1 cellular context compared by ENCODE assay signal in genomic region chr12:42144424-42145196, GRCh38.
TF ChIP-seq lines count a peak whose summit lies in the region.

Gene GXYLT1 (minus strand): TSS chr12:42144874. CDS start chr12:42144646, 228 bp downstream.

TF ChIP-seq in K562, 482 proteins besides CTCF, POLR2A, EP300 and RAD21 (continued from another document and continues in another):
- TF ChIP-seq FOXK1 (CRISPR knock-in tag; IDR thresholded peaks at IDR 0.05; ENCODE audit: borderline replicate concordance) (no peak), TCF3 (CRISPR knock-in tag; IDR thresholded peaks at IDR 0.05) (no peak), ZNF511 (CRISPR knock-in tag; IDR thresholded peaks at IDR 0.05) (peak; percentile 77; the same call in 1 of the 2 replicates), U2AF2 (optimal IDR thresholded peaks at IDR 0.05; ENCODE audit: low read depth, low read length) (no peak), HLTF (IDR thresholded peaks at IDR 0.05) (no peak; the same call in 1 of the 2 replicates), DEAF1 (CRISPR knock-in tag; IDR thresholded peaks at IDR 0.05) (no peak), NR1H2 (CRISPR knock-in tag; IDR thresholded peaks at IDR 0.05) (no peak), GATAD2A (IDR thresholded peaks at IDR 0.05) (no peak), BACH1 (tag; IDR thresholded peaks at IDR 0.05) (no peak), ARID2 (IDR thresholded peaks at IDR 0.05) (no peak), STAT5A (IDR thresholded peaks at IDR 0.05; ENCODE audit: borderline replicate concordance, low read length) (no peak), CUX1 (CRISPR knock-in tag; IDR thresholded peaks at IDR 0.05) (no peak), CHD2 (IDR thresholded peaks at IDR 0.05; ENCODE audit: low read depth, low read length) (no peak), KAT8 (IDR thresholded peaks at IDR 0.05; ENCODE audit: low read depth) (no peak), ETV6 (IDR thresholded peaks at IDR 0.05; ENCODE audit: borderline replicate concordance in 1 of 2, low read depth in 2 of 2, low read length in 1 of 2) (0 out of 4 replicates have a peak, but pooled peaks of 1 of the 2 experiments have one; percentile 34), ETV6 (CRISPR knock-in tag; IDR thresholded peaks at IDR 0.05; ENCODE audit: borderline replicate concordance) (0 out of 2 replicates have a peak, but pooled peaks have one; percentile 28), SNAPC5 (CRISPR knock-in tag; IDR thresholded peaks at IDR 0.05) (no peak), RAD51 (IDR thresholded peaks at IDR 0.05; ENCODE audit: borderline replicate concordance, low read depth) (no peak), CREB5 (CRISPR knock-in tag; IDR thresholded peaks at IDR 0.05) (no peak), TFE3 (CRISPR knock-in tag; IDR thresholded peaks at IDR 0.05) (no peak), ZMIZ1 (IDR thresholded peaks at IDR 0.05; ENCODE audit: low read depth in 2 of 2, low read length in 2 of 2) (no peak), ERF (CRISPR knock-in tag; IDR thresholded peaks at IDR 0.05) (0 out of 2 replicates have a peak, but pooled peaks have one; percentile 57), ZNF592 (IDR thresholded peaks at IDR 0.05) (peak; percentile 56; the same call in 1 of the 2 replicates), ZNF764 (CRISPR knock-in tag; IDR thresholded peaks at IDR 0.05; ENCODE audit: low read depth) (no peak), NFRKB (IDR thresholded peaks at IDR 0.05; ENCODE audit: low read depth) (no peak), ZNF76 (CRISPR knock-in tag; IDR thresholded peaks at IDR 0.05; ENCODE audit: borderline replicate concordance) (no peak), POLR2B (IDR thresholded peaks at IDR 0.05; ENCODE audit: low read depth, partially characterized antibody) (peak; percentile 80), ZC3H8 (IDR thresholded peaks at IDR 0.05) (no peak), SRF (CRISPR knock-in tag; IDR thresholded peaks at IDR 0.05) (no peak), HBP1 (CRISPR knock-in tag; IDR thresholded peaks at IDR 0.05) (0 out of 2 replicates have a peak, but pooled peaks have one; percentile 26), IFI16 (CRISPR knock-in tag; IDR thresholded peaks at IDR 0.05) (no peak), MXI1 (IDR thresholded peaks at IDR 0.05; ENCODE audit: low read depth, low read length) (no peak), CREM (IDR thresholded peaks at IDR 0.05; ENCODE audit: low read depth) (peak; percentile 92), ZFP1 (CRISPR knock-in tag; IDR thresholded peaks at IDR 0.05) (no peak), CHAMP1 (IDR thresholded peaks at IDR 0.05) (no peak), TEAD1 (CRISPR knock-in tag; IDR thresholded peaks at IDR 0.05) (peak in 1 of 2 experiments; percentile 66; a peak in 1 of 4 replicates)
